Comparison of ENCODE assay signal across 1 cellular context in the genomic region with DNA sequence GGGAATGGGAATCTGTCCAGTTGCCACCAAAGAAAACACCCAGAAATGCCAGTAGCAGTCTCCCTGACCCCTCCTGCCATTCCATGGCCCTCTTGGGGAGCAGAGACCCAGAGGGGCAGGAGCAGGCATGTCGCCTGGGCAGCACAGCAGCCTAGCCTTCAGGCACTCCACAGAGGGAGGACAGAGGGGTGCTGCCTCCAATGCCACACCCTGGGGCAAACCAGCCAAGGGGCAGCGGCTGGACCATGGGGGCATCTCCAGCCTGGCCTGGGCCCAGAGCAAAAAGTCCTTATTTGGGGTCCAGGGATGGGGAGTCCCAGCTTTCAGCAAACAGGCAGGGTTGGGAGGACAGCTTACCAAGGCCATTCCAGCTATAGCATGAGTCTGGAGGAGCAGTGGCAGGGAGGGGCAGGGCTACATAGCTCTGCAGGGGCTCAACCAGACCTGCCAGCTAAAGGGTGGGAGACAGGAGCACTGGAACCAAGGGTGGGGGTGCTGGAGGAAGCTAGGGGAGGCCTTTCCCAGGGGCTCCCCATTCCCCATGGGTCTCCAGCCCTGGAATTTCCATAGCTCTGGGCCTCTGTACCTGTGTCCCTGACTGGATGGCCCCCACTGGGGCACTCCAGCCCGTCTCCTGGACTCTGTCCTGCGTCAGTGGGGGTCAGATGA.
TF ChIP-seq lines count a peak whose summit lies in the region.

No MANE protein-coding gene starts in this region.

TF ChIP-seq in GM12878, 131 proteins besides CTCF, POLR2A, EP300 and RAD21:
- TF ChIP-seq, protein P1, sequence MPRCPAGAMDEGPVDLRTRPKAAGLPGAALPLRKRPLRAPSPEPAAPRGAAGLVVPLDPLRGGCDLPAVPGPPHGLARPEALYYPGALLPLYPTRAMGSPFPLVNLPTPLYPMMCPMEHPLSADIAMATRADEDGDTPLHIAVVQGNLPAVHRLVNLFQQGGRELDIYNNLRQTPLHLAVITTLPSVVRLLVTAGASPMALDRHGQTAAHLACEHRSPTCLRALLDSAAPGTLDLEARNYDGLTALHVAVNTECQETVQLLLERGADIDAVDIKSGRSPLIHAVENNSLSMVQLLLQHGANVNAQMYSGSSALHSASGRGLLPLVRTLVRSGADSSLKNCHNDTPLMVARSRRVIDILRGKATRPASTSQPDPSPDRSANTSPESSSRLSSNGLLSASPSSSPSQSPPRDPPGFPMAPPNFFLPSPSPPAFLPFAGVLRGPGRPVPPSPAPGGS (IDR thresholded peaks at IDR 0.05; ENCODE audit: borderline replicate concordance, insufficient read depth, low read depth, low read length, poor library complexity, severe bottlenecking): no peak
- TF ChIP-seq PML (IDR thresholded peaks at IDR 0.05; ENCODE audit: low read length) (no peak), POLR2AphosphoS2 (IDR thresholded peaks at IDR 0.05; ENCODE audit: low read depth, low read length) (no peak)
